In the genomic region with DNA sequence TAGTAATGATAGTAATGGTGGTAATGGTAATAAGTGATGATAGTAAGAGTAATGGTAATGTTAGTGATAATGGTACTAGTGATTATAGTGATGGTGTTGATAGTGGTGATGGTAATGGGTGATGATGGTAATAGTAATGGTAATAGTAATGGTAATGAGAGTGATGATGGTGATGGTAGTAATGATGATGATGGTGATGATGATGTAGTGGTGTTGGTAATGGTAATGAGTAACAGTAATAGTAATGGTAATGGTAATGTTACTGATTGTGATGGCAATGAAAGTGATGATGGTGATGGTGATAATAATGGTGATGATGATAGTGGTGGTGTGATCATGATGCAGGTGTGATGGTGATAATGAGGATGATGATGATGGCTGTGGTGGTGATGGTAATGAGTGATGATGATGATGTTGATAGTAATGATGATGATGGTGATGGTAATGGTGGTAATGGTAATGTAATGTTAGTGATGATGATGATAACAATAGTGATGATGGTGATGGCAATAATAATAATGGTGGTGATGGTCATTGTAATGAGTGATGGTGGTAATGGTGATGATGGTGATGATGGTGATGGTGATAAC, we compare ENCODE assay signal across 2 cellular contexts.
TF ChIP-seq lines count a peak whose summit lies in the region.

No MANE protein-coding gene starts in this region.

TF ChIP-seq in HepG2, 621 proteins besides CTCF, POLR2A, EP300 and RAD21 (continues in another document):
- TF ChIP-seq SP5 (CRISPR knock-in tag; IDR thresholded peaks at IDR 0.05; ENCODE audit: borderline replicate concordance, low read depth) (no peak), ZFAT (CRISPR knock-in tag; conservative IDR thresholded peaks at IDR 0.05) (no peak), CREB1 (IDR thresholded peaks at IDR 0.05) (peak; percentile 91), CREB1 (CRISPR knock-in tag; IDR thresholded peaks at IDR 0.05) (no peak), ZNF547 (CRISPR knock-in tag; IDR thresholded peaks at IDR 0.05) (no peak), ZNF124 (CRISPR knock-in tag; IDR thresholded peaks at IDR 0.05) (no peak), EHMT2 (IDR thresholded peaks at IDR 0.05; ENCODE audit: borderline replicate concordance, low read depth, low read length) (no peak), KAT7 (CRISPR knock-in tag; IDR thresholded peaks at IDR 0.05; ENCODE audit: borderline replicate concordance) (no peak), ATF7 (IDR thresholded peaks at IDR 0.05) (peak; percentile 24; the same call in 1 of the 2 replicates), ATF7 (CRISPR knock-in tag; IDR thresholded peaks at IDR 0.05) (no peak), ZNF451 (CRISPR knock-in tag; IDR thresholded peaks at IDR 0.05) (no peak), MBNL3 (CRISPR knock-in tag; conservative IDR thresholded peaks at IDR 0.05) (no peak)
- TF ChIP-seq, protein P1, sequence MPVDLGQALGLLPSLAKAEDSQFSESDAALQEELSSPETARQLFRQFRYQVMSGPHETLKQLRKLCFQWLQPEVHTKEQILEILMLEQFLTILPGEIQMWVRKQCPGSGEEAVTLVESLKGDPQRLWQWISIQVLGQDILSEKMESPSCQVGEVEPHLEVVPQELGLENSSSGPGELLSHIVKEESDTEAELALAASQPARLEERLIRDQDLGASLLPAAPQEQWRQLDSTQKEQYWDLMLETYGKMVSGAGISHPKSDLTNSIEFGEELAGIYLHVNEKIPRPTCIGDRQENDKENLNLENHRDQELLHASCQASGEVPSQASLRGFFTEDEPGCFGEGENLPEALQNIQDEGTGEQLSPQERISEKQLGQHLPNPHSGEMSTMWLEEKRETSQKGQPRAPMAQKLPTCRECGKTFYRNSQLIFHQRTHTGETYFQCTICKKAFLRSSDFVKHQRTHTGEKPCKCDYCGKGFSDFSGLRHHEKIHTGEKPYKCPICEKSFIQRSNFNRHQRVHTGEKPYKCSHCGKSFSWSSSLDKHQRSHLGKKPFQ (CRISPR knock-in tag; IDR thresholded peaks at IDR 0.05; ENCODE audit: insufficient replicate concordance) = no peak
- TF ChIP-seq, protein P2, sequence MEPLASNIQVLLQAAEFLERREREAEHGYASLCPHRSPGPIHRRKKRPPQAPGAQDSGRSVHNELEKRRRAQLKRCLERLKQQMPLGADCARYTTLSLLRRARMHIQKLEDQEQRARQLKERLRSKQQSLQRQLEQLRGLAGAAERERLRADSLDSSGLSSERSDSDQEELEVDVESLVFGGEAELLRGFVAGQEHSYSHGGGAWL (CRISPR knock-in tag; IDR thresholded peaks at IDR 0.05) = no peak
- TF ChIP-seq, protein P3, sequence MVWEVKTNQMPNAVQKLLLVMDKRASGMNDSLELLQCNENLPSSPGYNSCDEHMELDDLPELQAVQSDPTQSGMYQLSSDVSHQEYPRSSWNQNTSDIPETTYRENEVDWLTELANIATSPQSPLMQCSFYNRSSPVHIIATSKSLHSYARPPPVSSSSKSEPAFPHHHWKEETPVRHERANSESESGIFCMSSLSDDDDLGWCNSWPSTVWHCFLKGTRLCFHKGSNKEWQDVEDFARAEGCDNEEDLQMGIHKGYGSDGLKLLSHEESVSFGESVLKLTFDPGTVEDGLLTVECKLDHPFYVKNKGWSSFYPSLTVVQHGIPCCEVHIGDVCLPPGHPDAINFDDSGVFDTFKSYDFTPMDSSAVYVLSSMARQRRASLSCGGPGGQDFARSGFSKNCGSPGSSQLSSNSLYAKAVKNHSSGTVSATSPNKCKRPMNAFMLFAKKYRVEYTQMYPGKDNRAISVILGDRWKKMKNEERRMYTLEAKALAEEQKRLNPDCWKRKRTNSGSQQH (CRISPR knock-in tag; IDR thresholded peaks at IDR 0.05; ENCODE audit: low read depth) = no peak
- TF ChIP-seq, protein P4, sequence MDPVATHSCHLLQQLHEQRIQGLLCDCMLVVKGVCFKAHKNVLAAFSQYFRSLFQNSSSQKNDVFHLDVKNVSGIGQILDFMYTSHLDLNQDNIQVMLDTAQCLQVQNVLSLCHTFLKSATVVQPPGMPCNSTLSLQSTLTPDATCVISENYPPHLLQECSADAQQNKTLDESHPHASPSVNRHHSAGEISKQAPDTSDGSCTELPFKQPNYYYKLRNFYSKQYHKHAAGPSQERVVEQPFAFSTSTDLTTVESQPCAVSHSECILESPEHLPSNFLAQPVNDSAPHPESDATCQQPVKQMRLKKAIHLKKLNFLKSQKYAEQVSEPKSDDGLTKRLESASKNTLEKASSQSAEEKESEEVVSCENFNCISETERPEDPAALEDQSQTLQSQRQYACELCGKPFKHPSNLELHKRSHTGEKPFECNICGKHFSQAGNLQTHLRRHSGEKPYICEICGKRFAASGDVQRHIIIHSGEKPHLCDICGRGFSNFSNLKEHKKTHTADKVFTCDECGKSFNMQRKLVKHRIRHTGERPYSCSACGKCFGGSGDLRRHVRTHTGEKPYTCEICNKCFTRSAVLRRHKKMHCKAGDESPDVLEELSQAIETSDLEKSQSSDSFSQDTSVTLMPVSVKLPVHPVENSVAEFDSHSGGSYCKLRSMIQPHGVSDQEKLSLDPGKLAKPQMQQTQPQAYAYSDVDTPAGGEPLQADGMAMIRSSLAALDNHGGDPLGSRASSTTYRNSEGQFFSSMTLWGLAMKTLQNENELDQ (CRISPR knock-in tag; IDR thresholded peaks at IDR 0.05; ENCODE audit: borderline replicate concordance) = no peak

TF ChIP-seq in H1, 55 proteins besides CTCF, POLR2A, EP300 and RAD21:
- TF ChIP-seq KDM4A (IDR thresholded peaks at IDR 0.05; ENCODE audit: low read depth, low read length, severe bottlenecking) (no peak), RNF2 (IDR thresholded peaks at IDR 0.05; ENCODE audit: borderline replicate concordance, low read depth, low read length, missing control alignments, poor library complexity, severe bottlenecking) (no peak), TAF1 (IDR thresholded peaks at IDR 0.05; ENCODE audit: low read depth, low read length) (no peak), BCL11A (IDR thresholded peaks at IDR 0.05; ENCODE audit: low read depth in 2 of 2, low read length in 2 of 2) (no peak), NANOG (IDR thresholded peaks at IDR 0.05; ENCODE audit: insufficient read depth, low read depth, low read length, poor library complexity, severe bottlenecking) (no peak), CTBP2 (IDR thresholded peaks at IDR 0.05; ENCODE audit: borderline replicate concordance, insufficient read depth, insufficient read length, low read length) (no peak), YY1 (IDR thresholded peaks at IDR 0.05; ENCODE audit: low read depth, low read length) (no peak), TBP (IDR thresholded peaks at IDR 0.05; ENCODE audit: low read depth, low read length) (no peak), BACH1 (IDR thresholded peaks at IDR 0.05; ENCODE audit: low read length) (no peak), EZH2 (IDR thresholded peaks at IDR 0.05; ENCODE audit: low read depth, low read length, severe bottlenecking) (no peak), HDAC2 (IDR thresholded peaks at IDR 0.05; ENCODE audit: borderline replicate concordance in 1 of 2, low read depth in 2 of 2, low read length in 2 of 2) (no peak)
- TF ChIP-seq, protein P5, sequence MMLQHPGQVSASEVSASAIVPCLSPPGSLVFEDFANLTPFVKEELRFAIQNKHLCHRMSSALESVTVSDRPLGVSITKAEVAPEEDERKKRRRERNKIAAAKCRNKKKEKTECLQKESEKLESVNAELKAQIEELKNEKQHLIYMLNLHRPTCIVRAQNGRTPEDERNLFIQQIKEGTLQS (IDR thresholded peaks at IDR 0.05; ENCODE audit: insufficient read depth, low read depth, low read length) = no peak
TF ChIP-seq in H1: peak in this region for 0.
